ENCODE assay signal across 8 cellular contexts in genomic region chr16:68257906-68258800, GRCh38. TPM values are rescaled to one million over a fixed set of nuclear protein-coding genes. Genes with fewer than 3 reads are reported as not detected.
DNase-seq lines count a peak whose midpoint lies in the region; FAIRE-seq and TF ChIP-seq lines count a peak whose summit lies in the region.

No MANE protein-coding gene starts in this region.

- WGBS in prostate gland = 49% methylated on average over 13 of the region's 13 CpGs

- H3K9me3 ChIP-seq in prostate gland = no peaks in the 10 kb centered on the region

- intact Hi-C loops in prostate gland (cut with DNase I) = no loop called here

- H3K4me1 ChIP-seq in prostate gland (replicated peaks) = no peaks in the 10 kb centered on the region

- no peak for DNase-seq in GM18507 (ENCODE audit: extremely low spot score, insufficient read length, low read depth)
- peak; percentile 98 for DNase-seq in M059J (ENCODE audit: low read depth)
- peak; percentile 46 for DNase-seq in epidermal melanocyte (ENCODE audit: insufficient read length, low spot score)
- DNase-seq in prostate gland (ENCODE audit: low spot score) = no peak
- no peak for DNase-seq in SIG-M5 treated with dmso at 0.1 percent for 504 hours (lab: John Stamatoyannopoulos, UW; ENCODE audit: unreplicated experiment)
- DNase-seq in germinal center (ENCODE audit: low spot score) = no peak
- no peak for DNase-seq in NCI-H526 (lab: John Stamatoyannopoulos, UW)
- DNase-seq in activated effector memory CD4-positive, alpha-beta T cell treated with Interleukin-2 at 50 U/mL for 16 hours = no peak

- no peak for TF ChIP-seq POLR2A in prostate gland (IDR thresholded peaks at IDR 0.05)

- H3K36me3 ChIP-seq in prostate gland = no peaks in the 10 kb centered on the region

- no peak overlapping the region for H3K4me3 ChIP-seq in prostate gland

- H3K27ac ChIP-seq in prostate gland = peak overlapping the region; percentile 40 to 56

- FAIRE-seq in GM18507 (lab: Jason Lieb, UNC) = peak; percentile 29

- H3K27me3 ChIP-seq in prostate gland (replicated peaks; ENCODE audit: insufficient read depth) = no peaks in the 10 kb centered on the region

- no peak for TF ChIP-seq CTCF in prostate gland (IDR thresholded peaks at IDR 0.05)

RNA-seq across cellular contexts. Expression of gene SLC7A6, which starts 6.2 kb away (rescaled TPM):
- 12.1 and 26.1 TPM in 2 replicates for total RNA-seq in M059J (2014; rRNA removed; shearing (Covaris generic))
- 10 to 100 TPM; 12.8 to 30.5 TPM for total RNA-seq in prostate gland

RNA-seq across cellular contexts. Expression of gene PLA2G15, which starts 13.0 kb away (rescaled TPM):
- 26.2 and 36.6 TPM in 2 replicates for total RNA-seq in M059J (2014; rRNA removed; shearing (Covaris generic))
- total RNA-seq in prostate gland = 10 to 100 TPM; 15.7 to 39.5 TPM

RNA-seq across cellular contexts. Expression of gene ESRP2, which starts 22.2 kb away (rescaled TPM):
- not detected in 2 replicates for total RNA-seq in M059J (2014; rRNA removed; shearing (Covaris generic))
- 10 to 100 TPM; 24.5 to 48.1 TPM for total RNA-seq in prostate gland

RNA-seq across cellular contexts. Expression of gene SLC7A6OS, which starts 52.6 kb away (rescaled TPM):
- 11.5 and 13.2 TPM in 2 replicates for total RNA-seq in M059J (2014; rRNA removed; shearing (Covaris generic))
- total RNA-seq in prostate gland = 10 to 100 TPM in 1 of 2 donors, 1 to 10 TPM in 1; 10.0 to 23.6 TPM

RNA-seq across cellular contexts. Expression of gene PRMT7, which starts 52.7 kb away (rescaled TPM):
- 34.4 and 44.2 TPM in 2 replicates for total RNA-seq in M059J (2014; rRNA removed; shearing (Covaris generic))
- 10 to 100 TPM; 45.2 to 77.9 TPM for total RNA-seq in prostate gland

Comparison
In these comparisons a context has a peak if more than half of its experiments do, and no peak if none do; other contexts are left out.
1. DNase-seq: peak in M059J (single experiment) and epidermal melanocyte (single experiment); none in GM18507 (single experiment), prostate gland (single experiment), SIG-M5 treated with dmso at 0.1 percent for 504 hours (single experiment), germinal center (single experiment), NCI-H526 (0 of 2) and activated effector memory CD4-positive, alpha-beta T cell treated with Interleukin-2 at 50 U/mL for 16 hours (single experiment).
2. RNA of gene ESRP2, which starts 22.2 kb away (total RNA-seq): 24.5 to 48.1 TPM in prostate gland; not detected in M059J; every median in the first group is over 10 times any median in the second.